1 cellular context compared by ENCODE assay signal in the genomic region with DNA sequence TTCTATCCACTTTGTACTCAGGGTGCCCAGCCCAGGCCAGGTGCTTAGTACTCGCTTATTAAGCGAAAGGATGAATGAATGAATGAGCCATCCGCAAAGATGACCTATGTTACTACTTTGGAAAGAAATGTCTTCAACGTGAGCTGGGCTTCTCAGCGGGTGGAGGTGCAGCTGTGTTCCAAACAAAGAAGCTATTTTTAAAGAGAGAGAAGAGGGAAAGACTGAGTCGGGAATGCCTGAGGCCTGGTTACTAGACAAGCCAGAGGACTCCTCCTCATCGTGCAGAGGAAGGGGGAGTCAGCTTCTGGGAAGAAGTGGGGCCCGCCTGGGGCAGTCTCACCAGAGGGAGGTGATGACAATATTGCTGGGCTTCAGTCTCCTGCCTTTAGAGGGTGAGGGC.
TF ChIP-seq lines count a peak whose summit lies in the region.

No MANE protein-coding gene starts in this region.

TF ChIP-seq in GM12878, 131 proteins besides CTCF, POLR2A, EP300 and RAD21 (continued from another document):
- TF ChIP-seq SREBF1 (IDR thresholded peaks at IDR 0.05; ENCODE audit: low read length) (no peak), EED (IDR thresholded peaks at IDR 0.05; ENCODE audit: low read depth) (no peak), CEBPB (IDR thresholded peaks at IDR 0.05; ENCODE audit: borderline replicate concordance in 1 of 2, low read depth in 2 of 2, low read length in 2 of 2) (no peak), ESRRA (IDR thresholded peaks at IDR 0.05; ENCODE audit: low read length) (no peak), LARP7 (IDR thresholded peaks at IDR 0.05) (no peak), DPF2 (IDR thresholded peaks at IDR 0.05) (no peak), EGR1 (IDR thresholded peaks at IDR 0.05; ENCODE audit: borderline replicate concordance in 1 of 2, low read depth in 2 of 2, low read length in 2 of 2) (no peak), ZBTB11 (CRISPR knock-in tag; IDR thresholded peaks at IDR 0.05) (no peak), SUZ12 (IDR thresholded peaks at IDR 0.05; ENCODE audit: unreplicated experiment) (no peak), POLR2AphosphoS5 (IDR thresholded peaks at IDR 0.05; ENCODE audit: low read length) (no peak)
- TF ChIP-seq, protein P1, sequence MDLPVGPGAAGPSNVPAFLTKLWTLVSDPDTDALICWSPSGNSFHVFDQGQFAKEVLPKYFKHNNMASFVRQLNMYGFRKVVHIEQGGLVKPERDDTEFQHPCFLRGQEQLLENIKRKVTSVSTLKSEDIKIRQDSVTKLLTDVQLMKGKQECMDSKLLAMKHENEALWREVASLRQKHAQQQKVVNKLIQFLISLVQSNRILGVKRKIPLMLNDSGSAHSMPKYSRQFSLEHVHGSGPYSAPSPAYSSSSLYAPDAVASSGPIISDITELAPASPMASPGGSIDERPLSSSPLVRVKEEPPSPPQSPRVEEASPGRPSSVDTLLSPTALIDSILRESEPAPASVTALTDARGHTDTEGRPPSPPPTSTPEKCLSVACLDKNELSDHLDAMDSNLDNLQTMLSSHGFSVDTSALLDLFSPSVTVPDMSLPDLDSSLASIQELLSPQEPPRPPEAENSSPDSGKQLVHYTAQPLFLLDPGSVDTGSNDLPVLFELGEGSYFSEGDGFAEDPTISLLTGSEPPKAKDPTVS (IDR thresholded peaks at IDR 0.05; ENCODE audit: low read depth, low read length): no peak
- TF ChIP-seq, protein P2, sequence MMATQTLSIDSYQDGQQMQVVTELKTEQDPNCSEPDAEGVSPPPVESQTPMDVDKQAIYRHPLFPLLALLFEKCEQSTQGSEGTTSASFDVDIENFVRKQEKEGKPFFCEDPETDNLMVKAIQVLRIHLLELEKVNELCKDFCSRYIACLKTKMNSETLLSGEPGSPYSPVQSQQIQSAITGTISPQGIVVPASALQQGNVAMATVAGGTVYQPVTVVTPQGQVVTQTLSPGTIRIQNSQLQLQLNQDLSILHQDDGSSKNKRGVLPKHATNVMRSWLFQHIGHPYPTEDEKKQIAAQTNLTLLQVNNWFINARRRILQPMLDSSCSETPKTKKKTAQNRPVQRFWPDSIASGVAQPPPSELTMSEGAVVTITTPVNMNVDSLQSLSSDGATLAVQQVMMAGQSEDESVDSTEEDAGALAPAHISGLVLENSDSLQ (IDR thresholded peaks at IDR 0.05): no peak
- TF ChIP-seq, protein P3, sequence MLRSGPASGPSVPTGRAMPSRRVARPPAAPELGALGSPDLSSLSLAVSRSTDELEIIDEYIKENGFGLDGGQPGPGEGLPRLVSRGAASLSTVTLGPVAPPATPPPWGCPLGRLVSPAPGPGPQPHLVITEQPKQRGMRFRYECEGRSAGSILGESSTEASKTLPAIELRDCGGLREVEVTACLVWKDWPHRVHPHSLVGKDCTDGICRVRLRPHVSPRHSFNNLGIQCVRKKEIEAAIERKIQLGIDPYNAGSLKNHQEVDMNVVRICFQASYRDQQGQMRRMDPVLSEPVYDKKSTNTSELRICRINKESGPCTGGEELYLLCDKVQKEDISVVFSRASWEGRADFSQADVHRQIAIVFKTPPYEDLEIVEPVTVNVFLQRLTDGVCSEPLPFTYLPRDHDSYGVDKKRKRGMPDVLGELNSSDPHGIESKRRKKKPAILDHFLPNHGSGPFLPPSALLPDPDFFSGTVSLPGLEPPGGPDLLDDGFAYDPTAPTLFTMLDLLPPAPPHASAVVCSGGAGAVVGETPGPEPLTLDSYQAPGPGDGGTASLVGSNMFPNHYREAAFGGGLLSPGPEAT (IDR thresholded peaks at IDR 0.05; ENCODE audit: low read depth): no peak
